Comparison of ENCODE assay signal across 7 cellular contexts in the genomic region with DNA sequence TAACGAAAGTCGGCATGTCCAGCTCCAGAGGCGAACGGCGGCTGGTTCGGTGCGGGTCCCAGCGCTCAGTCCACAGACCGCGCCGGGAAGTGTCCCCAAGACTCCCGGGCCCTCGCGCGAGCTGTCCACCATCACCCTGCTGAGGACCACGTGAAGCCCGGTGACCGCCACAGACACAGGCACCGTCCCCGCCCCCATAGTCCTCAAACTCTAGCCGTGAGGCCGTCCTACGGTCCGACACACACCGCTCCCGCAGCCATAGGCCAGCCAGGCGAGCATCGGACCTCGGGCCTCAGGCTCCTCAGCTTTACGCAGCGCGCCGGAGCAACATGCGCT. TPM values are rescaled to one million over a fixed set of nuclear protein-coding genes. Genes with fewer than 3 reads are reported as not detected.
DNase-seq lines count a peak whose midpoint lies in the region; ATAC-seq and TF ChIP-seq lines count a peak whose summit lies in the region.

No MANE protein-coding gene starts in this region.

- H3K36me3 ChIP-seq in hepatocyte (replicated peaks; ENCODE audit: insufficient read depth, low read depth) (no peaks in the 10 kb centered on the region), skeletal muscle tissue (ENCODE audit: control insufficient read depth in 3 of 3, insufficient read depth in 3 of 3, low read length in 3 of 3) (peaks cover 17 to 27% (median 26%) of the 10 kb centered on the region in 3 donors)

- ATAC-seq in GM18499 (IDR thresholded peaks at IDR 0.05; ENCODE audit: insufficient read depth, unreplicated experiment): peak; percentile 14
- ATAC-seq in GM21723 (IDR thresholded peaks at IDR 0.05; ENCODE audit: unreplicated experiment): peak; percentile 51

- H3K27me3 Mint-ChIP-seq in activated naive CD8-positive, alpha-beta T cell: no peaks in the 10 kb centered on the region

- DNase-seq in HuH-7.5 (ENCODE audit: low spot score): peak; percentile 20
- DNase-seq in hepatocyte (ENCODE audit: low spot score): peak; percentile 70
- no peak for DNase-seq in midbrain (lab: John Stamatoyannopoulos, UW)

- peak overlapping the region; percentile 47 for H2AFZ ChIP-seq in hepatocyte

- H3K27ac ChIP-seq in hepatocyte (peak overlapping the region; percentile 92), skeletal muscle tissue (ENCODE audit: low read depth, low read length) (peak overlapping the region; percentile 91)

- no peaks in the 10 kb centered on the region for H3K9me3 Mint-ChIP-seq in activated naive CD8-positive, alpha-beta T cell (ENCODE audit: low read depth)

- H3K4me2 ChIP-seq in hepatocyte: peak overlapping the region; percentile 78

- H4K20me1 ChIP-seq in hepatocyte (ENCODE audit: insufficient read depth, poor library complexity, severe bottlenecking): no peaks in the 10 kb centered on the region

- no peaks in the 10 kb centered on the region for H3K36me3 Mint-ChIP-seq in activated naive CD8-positive, alpha-beta T cell

- H3K4me3 ChIP-seq in hepatocyte (peak overlapping the region; percentile 81), skeletal muscle tissue (ENCODE audit: low read length in 3 of 3) (peak overlapping the region; percentile 92 to 100 (median 100))

- peaks cover 28% of the 10 kb centered on the region for H3K79me2 ChIP-seq in hepatocyte

- WGBS in hepatocyte (ENCODE audit: low lambda C conversion rate, missing lambda C conversion rate): under 1% methylated on average over 34 of the region's 34 CpGs

- H3K4me1 Mint-ChIP-seq in activated naive CD8-positive, alpha-beta T cell (ENCODE audit: low read depth): peaks cover 28% of the 10 kb centered on the region

- H3K27me3 ChIP-seq in hepatocyte: no peaks in the 10 kb centered on the region
- H3K27me3 ChIP-seq in skeletal muscle tissue (ENCODE audit: control insufficient read depth in 3 of 3, insufficient read depth in 3 of 3, low read length in 3 of 3): no peaks in the 10 kb centered on the region

- H3K27ac Mint-ChIP-seq in activated naive CD8-positive, alpha-beta T cell: peak overlapping the region; percentile 88

- no peaks in the 10 kb centered on the region for H3K9me2 ChIP-seq in hepatocyte (replicated peaks; ENCODE audit: insufficient read depth)

- H3K9me3 ChIP-seq in hepatocyte (ENCODE audit: low read depth) (no peaks in the 10 kb centered on the region), skeletal muscle tissue (ENCODE audit: control insufficient read depth in 3 of 3, low read length in 3 of 3) (no peaks in the 10 kb centered on the region)

- H3K4me3 Mint-ChIP-seq in activated naive CD8-positive, alpha-beta T cell: peak overlapping the region; percentile 90

- H3K4me1 ChIP-seq in hepatocyte (ENCODE audit: insufficient read depth): peaks cover 11% of the 10 kb centered on the region
- peaks cover 21 to 26% (median 24%) of the 10 kb centered on the region in 3 donors for H3K4me1 ChIP-seq in skeletal muscle tissue (ENCODE audit: control insufficient read depth in 3 of 3, insufficient read depth in 3 of 3, low read length in 3 of 3)

- no peak for TF ChIP-seq CTCF in hepatocyte (IDR thresholded peaks at IDR 0.05; ENCODE audit: poor library complexity)

- H3K9ac ChIP-seq in skeletal muscle tissue (ENCODE audit: low read depth in 1 of 3, low read length in 3 of 3): peak overlapping the region; percentile 89 to 91 (median 89)

RNA-seq across cellular contexts. Expression of a gene that starts 0.5 kb away (rescaled TPM):
- total RNA-seq in hepatocyte (16.6 and 20.5 TPM in 2 replicates), skeletal muscle tissue (14.1 TPM)
- 13.7 and 17.8 TPM in 2 replicates for polyA plus RNA-seq in hepatocyte

RNA-seq across cellular contexts. Expression of a gene that starts 10.0 kb away (rescaled TPM):
- total RNA-seq in hepatocyte: 130 and 152 TPM in 2 replicates
- polyA plus RNA-seq in hepatocyte: 89.0 and 113 TPM in 2 replicates
- total RNA-seq in skeletal muscle tissue: 21.4 TPM
